21 cellular contexts compared by ENCODE assay signal in the genomic region with DNA sequence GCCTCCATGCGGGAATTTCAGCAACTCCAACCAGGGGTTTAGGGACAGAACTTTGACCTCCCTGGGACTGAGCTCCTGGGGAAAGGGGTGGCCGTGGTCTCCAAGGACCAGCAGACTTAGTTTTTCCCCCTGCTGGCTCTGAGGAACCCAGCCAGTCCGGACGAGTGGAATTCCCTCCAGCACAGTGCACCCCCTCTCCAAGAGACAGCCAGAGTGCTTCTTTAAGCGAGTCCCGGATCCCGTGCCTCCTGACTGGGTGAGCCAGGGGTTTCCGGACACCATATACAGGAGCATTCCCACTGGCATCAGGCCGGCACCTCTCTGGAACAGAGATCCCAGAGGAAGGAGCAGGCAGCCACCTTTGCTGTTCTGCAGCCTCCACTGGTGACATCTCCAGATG.
A peak's percentile ranks its signal among the peaks of the same experiment; 100 is the strongest.
DNase-seq lines count a peak whose midpoint lies in the region; ATAC-seq, FAIRE-seq and TF ChIP-seq lines count a peak whose summit lies in the region.
"Had no signal": no experiment of that assay in that cellular context is flagged by ENCODE, and none has a peak within 500 bp of the region (broad histone marks: within the 10 kb centered on the region; RNA-seq: fewer than 3 reads in every experiment).

No MANE protein-coding gene starts in this region.

- H3K27ac ChIP-seq in left ventricle myocardium inferior (replicated peaks) = no peak overlapping the region
- H3K27ac ChIP-seq in kidney (ENCODE audit: low read depth in 2 of 2, low read length in 2 of 2) = no peak overlapping the region
- H3K27ac ChIP-seq in spleen = no peak overlapping the region
- H3K27ac ChIP-seq in Karpas-422 (ENCODE audit: low read length) = no peak overlapping the region
- H3K27ac ChIP-seq: 22Rv1; A549; BLaER1 treated with 17β-estradiol and CSF1 and Interleukin-3, amounts not matched to agents 10 nM and 100 nM; C4-2B had no signal

- no peaks in the 10 kb centered on the region for H3K27me3 ChIP-seq in left ventricle myocardium inferior (ENCODE audit: low read depth)
- H3K27me3 ChIP-seq in spleen (replicated peaks in 1 of 7) = no peaks in the 10 kb centered on the region
- no peaks in the 10 kb centered on the region for H3K27me3 ChIP-seq in Karpas-422 (ENCODE audit: low read length)
- H3K27me3 ChIP-seq: BLaER1 treated with 17β-estradiol and CSF1 and Interleukin-3, amounts not matched to agents 10 nM and 100 nM had no signal

- DNase-seq in Right ventricle myocardium inferior (ENCODE audit: missing footprints) (peak; percentile 50), left ventricle myocardium inferior (no peak), kidney (peak; percentile 52), spleen (peak; percentile 63), Karpas-422 (no peak)
- DNase-seq in effector CD8-positive, alpha-beta T cell (lab: John Stamatoyannopoulos, UW) = no peak
- DNase-seq: AML-193; Caco-2; Calu3; CD4-positive, alpha-beta T cell; CD8-positive, alpha-beta T cell; DMS79 treated with DMSO at 0.1 percent for 48 hours; GF-D8 had no signal

- H3K36me3 ChIP-seq in left ventricle myocardium inferior (no peaks in the 10 kb centered on the region), kidney (ENCODE audit: control insufficient read depth in 1 of 2, insufficient read depth in 2 of 2, low read length in 2 of 2) (no peaks in the 10 kb centered on the region), spleen (no peaks in the 10 kb centered on the region), Karpas-422 (ENCODE audit: insufficient read depth, low read length) (no peaks in the 10 kb centered on the region)
- H3K36me3 ChIP-seq: BLaER1 treated with 17β-estradiol and CSF1 and Interleukin-3, amounts not matched to agents 10 nM and 100 nM had no signal

- no peak for TF ChIP-seq POLR2A in spleen (IDR thresholded peaks at IDR 0.05)

- intact Hi-C loops in Right ventricle myocardium inferior (cut with DNase I) = no loop called here
- intact Hi-C loops in left ventricle myocardium inferior (cut with micrococcal nuclease) = no loop called here
- intact Hi-C loops in kidney (cut with DNase I) = no loop called here
- intact Hi-C loops in spleen (cut with DNase I; ENCODE audit: low total_unique reads) = no loop called here

- H3K4me1 ChIP-seq in left ventricle myocardium inferior (no peaks in the 10 kb centered on the region), kidney (ENCODE audit: control insufficient read depth in 1 of 2, insufficient read depth in 1 of 2, low read depth in 1 of 2, low read length in 2 of 2) (no peaks in the 10 kb centered on the region), spleen (no peaks in the 10 kb centered on the region), Karpas-422 (ENCODE audit: low read length) (no peaks in the 10 kb centered on the region)
- H3K4me1 ChIP-seq: A549, Caco-2 had no signal

- H3K4me3 ChIP-seq in left ventricle myocardium inferior = no peak overlapping the region
- H3K4me3 ChIP-seq in kidney (ENCODE audit: low read length in 2 of 2) = no peak overlapping the region
- no peak overlapping the region for H3K4me3 ChIP-seq in spleen
- no peak overlapping the region for H3K4me3 ChIP-seq in Karpas-422 (ENCODE audit: low read length)
- H3K4me3 ChIP-seq: A549; BLaER1 treated with 17β-estradiol and CSF1 and Interleukin-3, amounts not matched to agents 10 nM and 100 nM had no signal

- FAIRE-seq in kidney (lab: Jason Lieb, UNC) = no peak
- FAIRE-seq: A549, D721Med, G401.6, GM12891, GM19239 had no signal

- H3K9me2 ChIP-seq in Karpas-422 (replicated peaks; ENCODE audit: insufficient read depth, low read length) = no peaks in the 10 kb centered on the region

- H3K79me2 ChIP-seq in Karpas-422 (ENCODE audit: low read length) = no peaks in the 10 kb centered on the region

- TF ChIP-seq CTCF in left ventricle myocardium inferior (IDR thresholded peaks at IDR 0.05; ENCODE audit: borderline replicate concordance) (no peak), kidney (IDR thresholded peaks at IDR 0.05; ENCODE audit: borderline replicate concordance, extremely low read depth, insufficient read depth) (no peak), spleen (IDR thresholded peaks at IDR 0.05 in 8 of 11, conservative IDR thresholded peaks at IDR 0.05 in 3 of 11) (no peak)

- no peaks in the 10 kb centered on the region for H4K20me1 ChIP-seq in Karpas-422 (ENCODE audit: insufficient read depth, low read depth, low read length)
- H4K20me1 ChIP-seq: BLaER1 treated with 17β-estradiol and CSF1 and Interleukin-3, amounts not matched to agents 10 nM and 100 nM had no signal

- WGBS in spleen, 5 donors = 88 to 96% (median 92%) methylated on average over 6 to 9 of the region's 9 CpGs

- H2AFZ ChIP-seq in Karpas-422 (ENCODE audit: low read length) = no peak overlapping the region

- H3K9ac ChIP-seq in kidney (ENCODE audit: low read length in 2 of 2) (no peak overlapping the region), Karpas-422 (ENCODE audit: low read length) (no peak overlapping the region)
- H3K9ac ChIP-seq: BLaER1 treated with 17β-estradiol and CSF1 and Interleukin-3, amounts not matched to agents 10 nM and 100 nM had no signal

- H3K4me2 ChIP-seq in Karpas-422 (ENCODE audit: low read depth, low read length, poor library complexity, severe bottlenecking) = no peak overlapping the region
- H3K4me2 ChIP-seq: A549; BLaER1 treated with 17β-estradiol and CSF1 and Interleukin-3, amounts not matched to agents 10 nM and 100 nM had no signal

- no peak for ATAC-seq in Right ventricle myocardium inferior
- ATAC-seq: A549; CD8-positive, alpha-beta T cell had no signal

- H3K9me3 ChIP-seq in left ventricle myocardium inferior (replicated peaks) (peaks cover 30% of the 10 kb centered on the region), kidney (ENCODE audit: control insufficient read depth in 1 of 2, low read length in 2 of 2) (peaks cover 3 to 12% of the 10 kb centered on the region in 2 donors), spleen (peaks cover 0 to 64% (median 53%) of the 10 kb centered on the region in 8 donors), Karpas-422 (ENCODE audit: low read length) (peaks cover 19% of the 10 kb centered on the region)

Comparison
In these comparisons a context has a peak if more than half of its experiments do, and no peak if none do; other contexts are left out.
1. DNase-seq: peak in Right ventricle myocardium inferior (single experiment), kidney (single experiment) and spleen (single experiment); none in left ventricle myocardium inferior (single experiment), effector CD8-positive, alpha-beta T cell (single experiment) and Karpas-422 (single experiment).